ENCODE assay signal across 1 cellular context in genomic region chr17:80053102-80053501, GRCh38.
TF ChIP-seq lines count a peak whose summit lies in the region.

No MANE protein-coding gene starts in this region.

TF ChIP-seq in H1, 55 proteins besides CTCF, POLR2A, EP300 and RAD21:
- TF ChIP-seq RFX5 (IDR thresholded peaks at IDR 0.05; ENCODE audit: borderline replicate concordance, low read depth, low read length) (no peak), GABPA (IDR thresholded peaks at IDR 0.05; ENCODE audit: borderline replicate concordance, insufficient read depth, low read length) (no peak), CBX5 (IDR thresholded peaks at IDR 0.05; ENCODE audit: low read depth, low read length) (no peak), SP2 (IDR thresholded peaks at IDR 0.05; ENCODE audit: low read length) (no peak), HDAC2 (IDR thresholded peaks at IDR 0.05; ENCODE audit: borderline replicate concordance in 1 of 2, low read depth in 2 of 2, low read length in 2 of 2) (no peak)
- TF ChIP-seq, protein P1, sequence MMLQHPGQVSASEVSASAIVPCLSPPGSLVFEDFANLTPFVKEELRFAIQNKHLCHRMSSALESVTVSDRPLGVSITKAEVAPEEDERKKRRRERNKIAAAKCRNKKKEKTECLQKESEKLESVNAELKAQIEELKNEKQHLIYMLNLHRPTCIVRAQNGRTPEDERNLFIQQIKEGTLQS (IDR thresholded peaks at IDR 0.05; ENCODE audit: insufficient read depth, low read depth, low read length): no peak
- TF ChIP-seq, protein P2, sequence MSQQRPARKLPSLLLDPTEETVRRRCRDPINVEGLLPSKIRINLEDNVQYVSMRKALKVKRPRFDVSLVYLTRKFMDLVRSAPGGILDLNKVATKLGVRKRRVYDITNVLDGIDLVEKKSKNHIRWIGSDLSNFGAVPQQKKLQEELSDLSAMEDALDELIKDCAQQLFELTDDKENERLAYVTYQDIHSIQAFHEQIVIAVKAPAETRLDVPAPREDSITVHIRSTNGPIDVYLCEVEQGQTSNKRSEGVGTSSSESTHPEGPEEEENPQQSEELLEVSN (IDR thresholded peaks at IDR 0.05): peak; percentile 46; the same call in 1 of the 2 replicates
